ENCODE assay signal across 8 cellular contexts in genomic region chr4:36399762-36400353, GRCh38.
DNase-seq lines count a peak whose midpoint lies in the region; ATAC-seq and TF ChIP-seq lines count a peak whose summit lies in the region.

No MANE protein-coding gene starts in this region.

- no peak overlapping the region for H3K4me3 Mint-ChIP-seq in activated CD4-positive, alpha-beta T cell treated with anti-CD3 and anti-CD28 coated beads, Interleukin-2, amount 10 ng/mL, durations not matched to agents 24 days and 14 days

- H2AFZ ChIP-seq in IMR-90 (replicated peaks; ENCODE audit: low read length, poor library complexity) = no peak overlapping the region

- DNase-seq in IMR-90 (no peak), fibroblast of mammary gland (ENCODE audit: low read depth) (peak; percentile 2), NCI-H1436 (lab: John Stamatoyannopoulos, UW) (no peak)
- DNase-seq in activated CD4-positive, alpha-beta T cell treated with anti-CD3 and anti-CD28 coated beads, Interleukin-2, amount 10 ng/mL, durations not matched to agents 24 days and 14 days = peak; percentile 86
- DNase-seq in stimulated activated CD4-positive, alpha-beta T cell treated with anti-CD3 and anti-CD28 coated beads, Interleukin-12 subunit alpha, Interleukin-12 subunit beta, amount 100 ng/mL, for 4 hours = peak; percentile 12

- H3K14ac ChIP-seq in IMR-90 (replicated peaks; ENCODE audit: low read depth, low read length) = no peak overlapping the region

- in situ Hi-C loops in IMR-90 (cut with MboI; ENCODE audit: low sequenced_read_pairs) = no loop called here

- dilution Hi-C loops in IMR-90 (cut with HindIII; ENCODE audit: low sequenced_read_pairs, unreplicated experiment) = no loop called here

- no peaks in the 10 kb centered on the region for H3K36me3 ChIP-seq in BLaER1 treated with 17β-estradiol and CSF1 and Interleukin-3, amounts not matched to agents 10 nM and 100 nM
- no peaks in the 10 kb centered on the region for H3K36me3 ChIP-seq in IMR-90 (ENCODE audit: control insufficient read depth, insufficient read depth, low read length)

- no peak overlapping the region for H2BK15ac ChIP-seq in IMR-90 (ENCODE audit: low read depth, low read length)

- H3K27me3 ChIP-seq in BLaER1 treated with 17β-estradiol and CSF1 and Interleukin-3, amounts not matched to agents 10 nM and 100 nM = no peaks in the 10 kb centered on the region
- H3K27me3 ChIP-seq in IMR-90 (ENCODE audit: control insufficient read depth, insufficient read depth, low read length) = no peaks in the 10 kb centered on the region

- POLR2A ChIA-PET in IMR-90 (lab: Charles Lee; ENCODE audit: unreplicated experiment) = no interaction called here

- no peak overlapping the region for H2BK5ac ChIP-seq in IMR-90 (ENCODE audit: low read depth, low read length, poor library complexity, severe bottlenecking)

- no peak overlapping the region for H2BK20ac ChIP-seq in IMR-90 (ENCODE audit: low read depth, low read length)

- H3K9me1 ChIP-seq in IMR-90 (ENCODE audit: insufficient read depth, low read length) = no peaks in the 10 kb centered on the region

- peaks cover 0 to 8% (median 7%) of the 10 kb centered on the region in 11 experiments; a peak in 14 of 22 replicates for H3K9me3 ChIP-seq in BLaER1 treated with 17β-estradiol and CSF1 and Interleukin-3, amounts not matched to agents 10 nM and 100 nM (replicated peaks in 1 of 11)
- H3K9me3 ChIP-seq in IMR-90 (ENCODE audit: control insufficient read depth, insufficient read depth, low read length) = peaks cover 2% of the 10 kb centered on the region

- no peak overlapping the region for H3K23ac ChIP-seq in IMR-90 (ENCODE audit: low read depth, low read length)

- no peak overlapping the region for H3K27ac Mint-ChIP-seq in activated CD4-positive, alpha-beta T cell treated with anti-CD3 and anti-CD28 coated beads, Interleukin-2, amount 10 ng/mL, durations not matched to agents 24 days and 14 days

- H3K4me1 Mint-ChIP-seq in activated CD4-positive, alpha-beta T cell treated with anti-CD3 and anti-CD28 coated beads, Interleukin-2, amount 10 ng/mL, durations not matched to agents 24 days and 14 days = peaks cover 21% of the 10 kb centered on the region

- no peak overlapping the region for H3K4me3 ChIP-seq in BLaER1 treated with 17β-estradiol and CSF1 and Interleukin-3, amounts not matched to agents 10 nM and 100 nM
- no peak overlapping the region for H3K4me3 ChIP-seq in IMR-90 (ENCODE audit: insufficient read depth, low read depth, low read length)
- H3K4me3 ChIP-seq in fibroblast of mammary gland (ENCODE audit: control insufficient read depth, low read depth, low read length) = no peak overlapping the region

- no peak overlapping the region for H3K18ac ChIP-seq in IMR-90 (ENCODE audit: low read depth, low read length)

- no peak overlapping the region for H3K56ac ChIP-seq in IMR-90 (ENCODE audit: extremely low read depth, insufficient read depth, low read length)

- no peak overlapping the region for H4K8ac ChIP-seq in IMR-90 (ENCODE audit: low read depth in 2 of 2, low read length in 2 of 2)

- no peak overlapping the region for H4K5ac ChIP-seq in IMR-90 (ENCODE audit: low read depth, low read length)

- H3K79me1 ChIP-seq in IMR-90 (ENCODE audit: low read depth in 1 of 2, low read length in 2 of 2) = no peaks in the 10 kb centered on the region

- no peak overlapping the region for H4K91ac ChIP-seq in IMR-90 (ENCODE audit: insufficient read depth, low read depth, low read length)

- ATAC-seq in GM19035 (IDR thresholded peaks at IDR 0.05; ENCODE audit: unreplicated experiment) = peak; percentile 62
- no peak for ATAC-seq in IMR-90 (ENCODE audit: low read depth)
- no peak for ATAC-seq in HG03565 (IDR thresholded peaks at IDR 0.05; ENCODE audit: unreplicated experiment)

- CTCF ChIA-PET in IMR-90 (lab: Yijun Ruan, JAX) = no interaction called here

- H3K27ac ChIP-seq in BLaER1 treated with 17β-estradiol and CSF1 and Interleukin-3, amounts not matched to agents 10 nM and 100 nM = peak overlapping the region in 6 of 11 experiments; percentile 12 to 38 (median 33); a peak in 6 of 22 replicates
- H3K27ac ChIP-seq in IMR-90 (ENCODE audit: insufficient read depth, low read length) = no peak overlapping the region

- intact Hi-C loops in IMR-90 (cut with micrococcal nuclease) = no loop called here
- intact Hi-C loops in activated CD4-positive, alpha-beta T cell treated with anti-CD3 and anti-CD28 coated beads, Interleukin-2, amount 10 ng/mL, durations not matched to agents 24 days and 14 days (cut with micrococcal nuclease) = loop anchor here (1.0 kb wide), 2 partner anchors 49 to 114 kb away; no protein-coding TSS in a partner anchor

- peaks cover 0 to 15% (median 2%) of the 10 kb centered on the region in 10 experiments; a peak in 8 of 20 replicates for H3K4me1 ChIP-seq in BLaER1 treated with 17β-estradiol and CSF1 and Interleukin-3, amounts not matched to agents 10 nM and 100 nM
- no peaks in the 10 kb centered on the region for H3K4me1 ChIP-seq in IMR-90 (ENCODE audit: control insufficient read depth, insufficient read depth, low read length)

- BruUV-seq in IMR-90 (replicated peaks; lab: Mats Ljungman, UMichigan) = no TSS peak

- no peak for TF ChIP-seq CTCF in IMR-90 (conservative IDR thresholded peaks at IDR 0.05; ENCODE audit: low read depth, low read length)
- TF ChIP-seq CTCF in fibroblast of mammary gland (conservative IDR thresholded peaks at IDR 0.05; ENCODE audit: control insufficient read depth, insufficient read depth, low read depth, low read length) = peak; percentile 39

- H3K4me2 ChIP-seq in BLaER1 treated with 17β-estradiol and CSF1 and Interleukin-3, amounts not matched to agents 10 nM and 100 nM = peak overlapping the region in 2 of 11 experiments; percentile 6 to 49; a peak in 3 of 22 replicates
- no peak overlapping the region for H3K4me2 ChIP-seq in IMR-90 (ENCODE audit: low read depth, low read length)

- H3K36me3 Mint-ChIP-seq in activated CD4-positive, alpha-beta T cell treated with anti-CD3 and anti-CD28 coated beads, Interleukin-2, amount 10 ng/mL, durations not matched to agents 24 days and 14 days (ENCODE audit: low read depth) = no peaks in the 10 kb centered on the region

- no peaks in the 10 kb centered on the region for H4K20me1 ChIP-seq in BLaER1 treated with 17β-estradiol and CSF1 and Interleukin-3, amounts not matched to agents 10 nM and 100 nM
- H4K20me1 ChIP-seq in IMR-90 (ENCODE audit: insufficient read depth, low read length) = no peaks in the 10 kb centered on the region

- no peak overlapping the region for H2AK5ac ChIP-seq in IMR-90 (ENCODE audit: low read depth, low read length)

- no peak overlapping the region for H3K4ac ChIP-seq in IMR-90 (ENCODE audit: low read depth, low read length)

- TF ChIP-seq RAD21 in IMR-90 (IDR thresholded peaks at IDR 0.05; ENCODE audit: low read length) = peak; percentile 15; the same call in 1 of the 2 replicates

- peaks cover 6% of the 10 kb centered on the region for H3K9me3 Mint-ChIP-seq in activated CD4-positive, alpha-beta T cell treated with anti-CD3 and anti-CD28 coated beads, Interleukin-2, amount 10 ng/mL, durations not matched to agents 24 days and 14 days

- H2AK9ac ChIP-seq in IMR-90 (replicated peaks; ENCODE audit: low read depth, low read length, poor library complexity) = no peak overlapping the region

- peaks cover 10% of the 10 kb centered on the region for H3K27me3 Mint-ChIP-seq in activated CD4-positive, alpha-beta T cell treated with anti-CD3 and anti-CD28 coated beads, Interleukin-2, amount 10 ng/mL, durations not matched to agents 24 days and 14 days

- WGBS in IMR-90 (ENCODE audit: extremely low coverage in 2 of 2, insufficient read length in 1 of 2), 2 experiments = no CpG with 5 or more reads among the region's 2 CpGs

- H2BK120ac ChIP-seq in IMR-90 (ENCODE audit: low read depth, low read length) = no peak overlapping the region

- no peak overlapping the region for H3K9ac ChIP-seq in BLaER1 treated with 17β-estradiol and CSF1 and Interleukin-3, amounts not matched to agents 10 nM and 100 nM
- H3K9ac ChIP-seq in IMR-90 (ENCODE audit: low read depth, low read length) = no peak overlapping the region

- no peak for TF ChIP-seq POLR2A in IMR-90 (IDR thresholded peaks at IDR 0.05; ENCODE audit: low read depth, low read length)

TF ChIP-seq in IMR-90, 13 proteins besides CTCF, POLR2A, EP300 and RAD21:
- TF ChIP-seq RCOR1 (IDR thresholded peaks at IDR 0.05; ENCODE audit: insufficient replicate concordance, low read length) (no peak), MAFK (IDR thresholded peaks at IDR 0.05; ENCODE audit: low read depth, low read length) (no peak), MAZ (IDR thresholded peaks at IDR 0.05; ENCODE audit: borderline replicate concordance, low read depth, low read length) (no peak)

Comparison
In these comparisons a context has a peak if more than half of its experiments do, and no peak if none do; other contexts are left out.
1. DNase-seq: peak in activated CD4-positive, alpha-beta T cell treated with anti-CD3 and anti-CD28 coated beads, Interleukin-2, amount 10 ng/mL, durations not matched to agents 24 days and 14 days (single experiment), fibroblast of mammary gland (single experiment) and stimulated activated CD4-positive, alpha-beta T cell treated with anti-CD3 and anti-CD28 coated beads, Interleukin-12 subunit alpha, Interleukin-12 subunit beta, amount 100 ng/mL, for 4 hours (single experiment); none in IMR-90 (single experiment) and NCI-H1436 (single experiment).